23 cellular contexts compared by ENCODE assay signal in genomic region chr18:63515799-63516198, GRCh38. TPM values are rescaled to one million over a fixed set of nuclear protein-coding genes. Genes with fewer than 3 reads are reported as not detected.
DNase-seq lines count a peak whose midpoint lies in the region; ATAC-seq, FAIRE-seq and TF ChIP-seq lines count a peak whose summit lies in the region.
"Had no signal": no experiment of that assay in that cellular context is flagged by ENCODE, and none has a peak within 500 bp of the region (broad histone marks: within the 10 kb centered on the region; RNA-seq: fewer than 3 reads in every experiment).

No MANE protein-coding gene starts in this region.

- DNase-seq in A549 (ENCODE audit: low read depth in 1 of 2, low spot score in 1 of 2) (no peak), K562 (ENCODE audit: extremely low read depth in 1 of 4, low spot score in 3 of 4) (no peak), frontal cortex (ENCODE audit: low spot score in 2 of 2) (no peak), small intestine (no peak), H4 (ENCODE audit: low spot score) (no peak)
- DNase-seq: ACHN; AML-193; BE2C; CD4-positive, alpha-beta T cell; CD8-positive, alpha-beta memory T cell; DMS 273 treated with DMSO at 0.1 percent for 48 hours; DMS79; EL; GDM1; GOT3; H9 had no signal

- H3K4me3 ChIP-seq in A549 (no peak overlapping the region), K562 (no peak overlapping the region), small intestine (ENCODE audit: low read depth in 1 of 2, low read length in 2 of 2) (no peak overlapping the region)
- H3K4me3 ChIP-seq: BLaER1 treated with 17β-estradiol and CSF1 and Interleukin-3, amounts not matched to agents 10 nM and 100 nM; GM12878 had no signal

- H2AFZ ChIP-seq in K562 (ENCODE audit: low read depth, low read length), result no peak overlapping the region

- H3K36me3 ChIP-seq in K562 (ENCODE audit: control insufficient read depth, insufficient read depth, low read length) (no peaks in the 10 kb centered on the region), small intestine (ENCODE audit: control insufficient read depth in 2 of 2, insufficient read depth in 2 of 2, low read length in 2 of 2) (no peaks in the 10 kb centered on the region)
- H3K36me3 ChIP-seq: BE2C; BLaER1 treated with 17β-estradiol and CSF1 and Interleukin-3, amounts not matched to agents 10 nM and 100 nM had no signal

- POLR2A ChIA-PET in A549 (lab: Yijun Ruan, JAX), result no interaction called here
- POLR2A ChIA-PET in K562 (lab: Yijun Ruan, JAX), result no interaction called here

- no peaks in the 10 kb centered on the region for H4K20me1 ChIP-seq in K562 (replicated peaks; ENCODE audit: control insufficient read depth, insufficient read depth, low read length)
- H4K20me1 ChIP-seq: BLaER1 treated with 17β-estradiol and CSF1 and Interleukin-3, amounts not matched to agents 10 nM and 100 nM had no signal

- CTCF ChIA-PET in A549 (lab: Yijun Ruan, JAX), result interaction anchor here (1.0 kb wide), 1 partner anchor 328 kb away, joined by 3 read pairs; no protein-coding TSS in a partner anchor
- CTCF ChIA-PET in K562 (lab: Yijun Ruan, JAX; ENCODE audit: low intra/inter-chr PET ratio), result no interaction called here

- ATAC-seq in A549 (no peak), K562 (no peak), GM18517 (IDR thresholded peaks at IDR 0.05; ENCODE audit: unreplicated experiment) (no peak), esophagus mucosa (no peak)
- ATAC-seq: GM12878, HCT116 had no signal

- FAIRE-seq in A549 (lab: Jason Lieb, UNC), result no peak
- no peak for FAIRE-seq in K562 (lab: Jason Lieb, UNC)
- peak; percentile 64 for FAIRE-seq in frontal cortex (lab: Jason Lieb, UNC)
- peak; percentile 62 for FAIRE-seq in small intestine (lab: Jason Lieb, UNC)
- FAIRE-seq: GM12878 had no signal

- H3K9me3 ChIP-seq in A549 (no peaks in the 10 kb centered on the region), K562 (replicated peaks; ENCODE audit: control insufficient read depth, insufficient read depth, low read depth, low read length) (no peaks in the 10 kb centered on the region), small intestine (ENCODE audit: control insufficient read depth, low read depth) (no peaks in the 10 kb centered on the region)
- H3K9me3 ChIP-seq: BE2C; BLaER1 treated with 17β-estradiol and CSF1 and Interleukin-3, amounts not matched to agents 10 nM and 100 nM had no signal

- no peaks in the 10 kb centered on the region for H3K9me1 ChIP-seq in K562 (ENCODE audit: control insufficient read depth, insufficient read depth, low read length)

- TF ChIP-seq CTCF in A549 (IDR thresholded peaks at IDR 0.05) (no peak), K562 (IDR thresholded peaks at IDR 0.05 in 2 of 3, conservative IDR thresholded peaks at IDR 0.05 in 1 of 3; ENCODE audit: insufficient read depth in 2 of 3, low read depth in 1 of 3, low read length in 3 of 3) (no peak)

- no TSS peak for BruUV-seq in K562 (replicated peaks; lab: Mats Ljungman, UMichigan)

- H3K4me1 ChIP-seq in A549 (no peaks in the 10 kb centered on the region), K562 (replicated peaks in 1 of 2; ENCODE audit: control insufficient read depth in 2 of 2, insufficient read depth in 2 of 2, low read length in 2 of 2) (no peaks in the 10 kb centered on the region), small intestine (ENCODE audit: control insufficient read depth in 2 of 2, insufficient read depth in 1 of 2, low read depth in 1 of 2, low read length in 1 of 2) (no peaks in the 10 kb centered on the region)
- H3K4me1 ChIP-seq: BE2C; BLaER1 treated with 17β-estradiol and CSF1 and Interleukin-3, amounts not matched to agents 10 nM and 100 nM had no signal

- TF ChIP-seq POLR2A in A549 (IDR thresholded peaks at IDR 0.05; ENCODE audit: low read length) (no peak), K562 (conservative IDR thresholded peaks at IDR 0.05) (no peak)

- intact Hi-C loops in K562 (cut with micrococcal nuclease), result loop anchor here (5.0 kb wide), 3 partner anchors 332 to 462 kb away; no protein-coding TSS in a partner anchor

- TF ChIP-seq RAD21 in A549 (conservative IDR thresholded peaks at IDR 0.05 in 1 of 2, IDR thresholded peaks at IDR 0.05 in 1 of 2), result no peak
- TF ChIP-seq RAD21 in K562 (CRISPR knock-in tag; conservative IDR thresholded peaks at IDR 0.05 in 1 of 2, IDR thresholded peaks at IDR 0.05 in 1 of 2), result no peak

- in situ Hi-C loops in K562 (cut with MboI), result loop anchor here (25.0 kb wide), 1 partner anchor 472 kb away; no protein-coding TSS in a partner anchor

- 0% methylated on average over 1 of the region's 1 CpG for WGBS in A549 (ENCODE audit: missing lambda C conversion rate)
- 0% methylated on average over 1 of the region's 1 CpG for WGBS in K562 (ENCODE audit: insufficient coverage, low coverage, missing lambda C conversion rate)
- WGBS in small intestine, 3 donors, result 0 to 55% (median 6%) methylated on average over 1 of the region's 1 CpG

- TF ChIP-seq EP300 in A549 (IDR thresholded peaks at IDR 0.05) (no peak), K562 (IDR thresholded peaks at IDR 0.05; ENCODE audit: low read length) (no peak)

- H3K27me3 ChIP-seq in K562 (ENCODE audit: control insufficient read depth in 2 of 2, insufficient read depth in 2 of 2, low read length in 2 of 2) (no peaks in the 10 kb centered on the region), small intestine (ENCODE audit: control insufficient read depth in 2 of 2, insufficient read depth in 2 of 2, low read length in 2 of 2) (no peaks in the 10 kb centered on the region)
- H3K27me3 ChIP-seq: BE2C; BLaER1 treated with 17β-estradiol and CSF1 and Interleukin-3, amounts not matched to agents 10 nM and 100 nM had no signal

- H3K27ac ChIP-seq in A549, result no peak overlapping the region
- no peak overlapping the region for H3K27ac ChIP-seq in K562 (ENCODE audit: extremely low read depth, low read depth, low read length)
- H3K27ac ChIP-seq in small intestine (ENCODE audit: low read depth in 1 of 2, low read length in 1 of 2), result no peak overlapping the region
- H3K27ac ChIP-seq: BLaER1 treated with 17β-estradiol and CSF1 and Interleukin-3, amounts not matched to agents 10 nM and 100 nM had no signal

- H3K79me2 ChIP-seq in K562 (ENCODE audit: control insufficient read depth, insufficient read depth, low read length), result no peaks in the 10 kb centered on the region

- H3K4me2 ChIP-seq in A549 (no peak overlapping the region), K562 (ENCODE audit: insufficient read depth, low read length) (no peak overlapping the region)
- H3K4me2 ChIP-seq: BLaER1 treated with 17β-estradiol and CSF1 and Interleukin-3, amounts not matched to agents 10 nM and 100 nM had no signal

- H3K9ac ChIP-seq in K562 (ENCODE audit: insufficient read depth in 1 of 2, low read depth in 2 of 2, low read length in 2 of 2), result no peak overlapping the region
- H3K9ac ChIP-seq: BLaER1 treated with 17β-estradiol and CSF1 and Interleukin-3, amounts not matched to agents 10 nM and 100 nM had no signal

RNA-seq across cellular contexts. Expression of gene SERPINB12, which starts 26.4 kb away (rescaled TPM):
- polyA plus RNA-seq in A549 (2011; rRNA removed), result not detected in 2 replicates
- polyA plus RNA-seq in A549 (2012; cell fraction: cytosol; rRNA removed), result not detected in 2 replicates
- not detected in 2 replicates for polyA plus RNA-seq in A549 (2012; cell fraction: nucleus; rRNA removed)
- polyA plus RNA-seq in A549 (2017; fragmentation: RNase III; extraction: RNeasy Plus Mini Kit Qiagen cat#74134 plus additional on column Dnase treatment), result not detected in 3 replicates
- polyA minus RNA-seq in A549 (2011; rRNA and poly(A)+ RNA removed), result not detected in 2 replicates
- total RNA-seq in K562 (2011; cell fraction: chromatin; rRNA removed; ENCODE audit: low replicate concordance), result not detected in 2 replicates
- total RNA-seq in K562 (2011; cell fraction: nucleolus; rRNA removed), result not detected in 2 replicates
- not detected in 2 replicates for total RNA-seq in K562 (2011; cell fraction: nucleoplasm; rRNA removed)
- not detected in 2 replicates for total RNA-seq in K562 (2014; rRNA removed)
- not detected in 2 replicates for total RNA-seq in K562 (2014; rRNA removed; fragmentation: Illumina TruSeq; extraction: Trizol)
- total RNA-seq in K562 (2015; rRNA removed; fragmentation: Illumina TruSeq; extraction: Trizol), result not detected in 2 replicates
- not detected in 2 replicates for total RNA-seq in K562 (2021)
- polyA plus RNA-seq in K562 (2011; rRNA removed), result not detected in 2 replicates
- polyA plus RNA-seq in K562 (2011; cell fraction: cytosol; rRNA removed), result not detected in 2 replicates
- not detected in 2 replicates for polyA plus RNA-seq in K562 (2011; cell fraction: nucleus; rRNA removed)
- not detected in 2 replicates for polyA plus RNA-seq in K562 (2012)
- polyA plus RNA-seq in K562 (2014; fragmentation: Illumina TruSeq; extraction: Trizol), result not detected in 2 replicates
- not detected for polyA plus RNA-seq in K562 (2014; fragmentation: Nextera tagmentation; extraction: Ambion mirVana)
- polyA plus RNA-seq in K562 (2014; rRNA removed), result not detected in 2 replicates
- not detected in 2 replicates for polyA minus RNA-seq in K562 (2011; rRNA and poly(A)+ RNA removed)
- not detected in 2 replicates for polyA minus RNA-seq in K562 (2011; cell fraction: cytosol; rRNA and poly(A)+ RNA removed)
- polyA minus RNA-seq in K562 (2011; cell fraction: nucleus; rRNA and poly(A)+ RNA removed), result not detected in 2 replicates
- not detected for total RNA-seq in frontal cortex
- not detected for polyA plus RNA-seq in small intestine
- total RNA-seq in H4 (2014; rRNA removed; shearing (Covaris generic)), result not detected in 2 replicates
- 0.60 TPM for total RNA-seq in esophagus mucosa
- total RNA-seq: A172; CD4-positive, alpha-beta T cell; CD8-positive, alpha-beta memory T cell; GM12878; H9 had no signal
- polyA plus RNA-seq: CD14-positive monocyte; CD8-positive, alpha-beta memory T cell; GM12878 had no signal

RNA-seq across cellular contexts. Expression of gene SERPINB5, which starts 39.0 kb away (rescaled TPM):
- polyA plus RNA-seq in A549 (2011; rRNA removed) (0.11 and 0.12 TPM in 2 replicates), A549 (2017; fragmentation: RNase III; extraction: RNeasy Plus Mini Kit Qiagen cat#74134 plus additional on column Dnase treatment) (0.04 to 0.08 TPM (median 0.08 TPM) in 3 replicates), K562 (2011; rRNA removed) (0.03 TPM in 1 of 2 replicates, not detected in the other), K562 (2014; fragmentation: Illumina TruSeq; extraction: Trizol) (0.54 and 0.72 TPM in 2 replicates), K562 (2014; fragmentation: Nextera tagmentation; extraction: Ambion mirVana) (1 to 10 TPM in 1 of 2 experiments, under 1 TPM in 1; 0.83 to 1.0 TPM), K562 (2014; rRNA removed) (0.20 and 0.24 TPM in 2 replicates), small intestine (10 to 100 TPM in 2 of 3 donors, 1 to 10 TPM in 1; 3.5 to 13.2 (median 10.1) TPM)
- polyA plus RNA-seq in A549 (2012; cell fraction: cytosol; rRNA removed), result 0.01 TPM in 1 of 2 replicates, not detected in the other
- 0.08 TPM in 1 of 2 replicates, not detected in the other for polyA plus RNA-seq in A549 (2012; cell fraction: nucleus; rRNA removed)
- polyA minus RNA-seq in A549 (2011; rRNA and poly(A)+ RNA removed), result 0.12 and 0.34 TPM in 2 replicates
- not detected in 2 replicates for total RNA-seq in K562 (2011; cell fraction: chromatin; rRNA removed; ENCODE audit: low replicate concordance)
- not detected in 2 replicates for total RNA-seq in K562 (2011; cell fraction: nucleolus; rRNA removed)
- total RNA-seq in K562 (2011; cell fraction: nucleoplasm; rRNA removed), result not detected in 2 replicates
- total RNA-seq in K562 (2014; rRNA removed) (0.05 and 0.08 TPM in 2 replicates), K562 (2014; rRNA removed; fragmentation: Illumina TruSeq; extraction: Trizol) (0.44 and 0.67 TPM in 2 replicates), K562 (2015; rRNA removed; fragmentation: Illumina TruSeq; extraction: Trizol) (0.30 and 0.33 TPM in 2 replicates), K562 (2021) (0.47 and 1.4 TPM in 2 replicates), frontal cortex (under 0.01 TPM), esophagus mucosa (213 TPM)
- 0.04 TPM in 1 of 2 replicates, not detected in the other for polyA plus RNA-seq in K562 (2011; cell fraction: cytosol; rRNA removed)
- polyA plus RNA-seq in K562 (2011; cell fraction: nucleus; rRNA removed), result not detected in 2 replicates
- polyA plus RNA-seq in K562 (2012), result 0.39 and 0.69 TPM in 2 replicates
- not detected in 2 replicates for polyA minus RNA-seq in K562 (2011; rRNA and poly(A)+ RNA removed)
- polyA minus RNA-seq in K562 (2011; cell fraction: cytosol; rRNA and poly(A)+ RNA removed), result not detected in 2 replicates
- polyA minus RNA-seq in K562 (2011; cell fraction: nucleus; rRNA and poly(A)+ RNA removed), result not detected in 2 replicates
- 1.1 TPM in 1 of 2 replicates, not detected in the other for total RNA-seq in H4 (2014; rRNA removed; shearing (Covaris generic))
- total RNA-seq: A172; CD4-positive, alpha-beta T cell; CD8-positive, alpha-beta memory T cell; GM12878; H9 had no signal
- polyA plus RNA-seq: CD14-positive monocyte; CD8-positive, alpha-beta memory T cell had no signal

Comparison
In these comparisons a context has a peak if more than half of its experiments do, and no peak if none do; other contexts are left out.
1. RNA of gene SERPINB5, which starts 39.0 kb away (total RNA-seq): 213 TPM in esophagus mucosa (single experiment); 0.05 to 1.4 TPM in K562, under 0.01 TPM in frontal cortex (single experiment) and 1.1 TPM in H4; every median in the first group is over 10 times any median in the second.
2. Of the 35 proteins assayed by ChIP-seq in both K562 and A549: peak only in K562: none; only in A549: none; in both: MAFK; in neither: 34.